8 cellular contexts compared by ENCODE assay signal in genomic region chr3:44114142-44114541, GRCh38.
A peak's percentile ranks its signal among the peaks of the same experiment; 100 is the strongest.
DNase-seq lines count a peak whose midpoint lies in the region; ATAC-seq and TF ChIP-seq lines count a peak whose summit lies in the region.

No MANE protein-coding gene starts in this region.

- dilution Hi-C loops in mammary epithelial cell (cut with HindIII; ENCODE audit: low sequenced_read_pairs), result no loop called here

- CTCF ChIA-PET in mammary epithelial cell (lab: Charles Lee; ENCODE audit: low non-redundant PET), result no interaction called here

- no peak for DNase-seq in GM12864 (ENCODE audit: low read depth)
- peak; percentile 1 to 9 for DNase-seq in Kasumi-1 (lab: John Stamatoyannopoulos, UW)
- peak; percentile 2 for DNase-seq in activated T-helper 9 cell treated with anti-CD3 and anti-CD28 coated beads, Interleukin-2, amount 50 U/mL, for 16 hours (ENCODE audit: low read depth)
- DNase-seq in left lobe of liver (ENCODE audit: low spot score), result no peak
- peak; percentile 16 for DNase-seq in stimulated activated naive CD4-positive, alpha-beta T cell treated with Interleukin-2 at 50 U/mL for 16 hours (lab: John Stamatoyannopoulos, UW)
- no peak for DNase-seq in mammary epithelial cell
- DNase-seq in COLO829 (ENCODE audit: low spot score), result no peak

- ATAC-seq in left lobe of liver (peak; percentile 65), HG02623 (IDR thresholded peaks at IDR 0.05; ENCODE audit: unreplicated experiment) (no peak)

- H3K4me2 ChIP-seq in mammary epithelial cell (ENCODE audit: insufficient read depth, low read depth, low read length), result no peak overlapping the region

- H2AFZ ChIP-seq in mammary epithelial cell (ENCODE audit: low read depth, low read length), result no peak overlapping the region

- no peaks in the 10 kb centered on the region for H3K9me3 ChIP-seq in mammary epithelial cell (replicated peaks; ENCODE audit: insufficient read depth, low read length)

- peak; percentile 42 for TF ChIP-seq CTCF in GM12864 (IDR thresholded peaks at IDR 0.05; ENCODE audit: low read depth, low read length, missing control alignments)
- TF ChIP-seq CTCF in mammary epithelial cell (conservative IDR thresholded peaks at IDR 0.05 in 1 of 2, IDR thresholded peaks at IDR 0.05 in 1 of 2; ENCODE audit: extremely low read depth in 1 of 2, insufficient read depth in 1 of 2, low read depth in 1 of 2, low read length in 2 of 2), result no peak

- no peak overlapping the region for H3K9ac ChIP-seq in mammary epithelial cell (ENCODE audit: insufficient read depth, low read length)

- in situ Hi-C loops in mammary epithelial cell (cut with MboI; ENCODE audit: low sequenced_read_pairs in 2 of 2), result no loop called here

- H3K79me2 ChIP-seq in mammary epithelial cell (ENCODE audit: insufficient read depth, low read length), result no peaks in the 10 kb centered on the region

- intact Hi-C loops in mammary epithelial cell (cut with micrococcal nuclease), result no loop called here

- no TSS peak for BruUV-seq in mammary epithelial cell (replicated peaks; lab: Mats Ljungman, UMichigan)

- no peaks in the 10 kb centered on the region for H3K27me3 ChIP-seq in mammary epithelial cell (ENCODE audit: insufficient read depth, low read length)

- H3K4me3 ChIP-seq in GM12864 (ENCODE audit: low read depth, low read length) (no peak overlapping the region), mammary epithelial cell (replicated peaks in 1 of 3; ENCODE audit: insufficient read depth in 1 of 3, low read depth in 2 of 3, low read length in 3 of 3) (no peak overlapping the region)

- peaks cover 6% of the 10 kb centered on the region for H3K36me3 ChIP-seq in mammary epithelial cell (ENCODE audit: insufficient read depth, low read length)

- peaks cover 8% of the 10 kb centered on the region for H3K4me1 ChIP-seq in mammary epithelial cell (ENCODE audit: insufficient read depth, low read length)

- no peak overlapping the region for H3K27ac ChIP-seq in mammary epithelial cell (ENCODE audit: insufficient read depth, low read depth, low read length)

- no peaks in the 10 kb centered on the region for H4K20me1 ChIP-seq in mammary epithelial cell (ENCODE audit: insufficient read depth, low read length)

- 96% methylated on average over 12 of the region's 12 CpGs for WGBS in mammary epithelial cell (ENCODE audit: low coverage, missing lambda C conversion rate)

Comparison
In these comparisons a context has a peak if more than half of its experiments do, and no peak if none do; other contexts are left out.
1. DNase-seq: peak in Kasumi-1 (2 of 2), activated T-helper 9 cell treated with anti-CD3 and anti-CD28 coated beads, Interleukin-2, amount 50 U/mL, for 16 hours (single experiment) and stimulated activated naive CD4-positive, alpha-beta T cell treated with Interleukin-2 at 50 U/mL for 16 hours (single experiment); none in GM12864 (single experiment), left lobe of liver (single experiment), mammary epithelial cell (single experiment) and COLO829 (single experiment).